In the genomic region with DNA sequence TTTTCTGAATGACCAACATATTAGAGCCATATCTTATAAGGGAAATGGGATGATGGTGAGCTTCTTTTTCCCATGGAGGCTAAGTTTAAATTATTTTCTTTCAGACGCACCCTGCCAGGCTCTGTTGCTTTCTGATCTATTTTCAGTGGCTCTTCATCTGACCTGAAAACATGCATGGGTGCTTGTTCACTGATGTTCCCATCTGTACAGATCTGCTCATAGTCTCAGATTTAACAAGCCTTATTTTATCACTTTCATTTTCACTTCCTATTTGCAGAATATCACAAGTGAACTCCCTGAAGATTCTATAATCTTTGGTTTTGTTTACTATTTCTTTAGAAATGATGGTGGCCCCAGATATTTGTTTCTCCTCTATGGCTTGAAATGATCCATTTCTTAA, we compare ENCODE assay signal across 9 cellular contexts. TPM values are rescaled to one million over a fixed set of nuclear protein-coding genes. Genes with fewer than 3 reads are reported as not detected.
DNase-seq lines count a peak whose midpoint lies in the region; ATAC-seq and TF ChIP-seq lines count a peak whose summit lies in the region.
"Had no signal": no experiment of that assay in that cellular context is flagged by ENCODE, and none has a peak within 500 bp of the region (broad histone marks: within the 10 kb centered on the region; RNA-seq: fewer than 3 reads in every experiment).

No MANE protein-coding gene starts in this region.

- peak; percentile 100 for ATAC-seq in GM18867 (IDR thresholded peaks at IDR 0.05; ENCODE audit: unreplicated experiment)
- peak; percentile 99 for ATAC-seq in GM21723 (IDR thresholded peaks at IDR 0.05; ENCODE audit: unreplicated experiment)
- no peak for ATAC-seq in IMR-90 (ENCODE audit: low read depth)

- peak overlapping the region; percentile 45; the same call in 1 of the 2 replicates for H3K4me2 ChIP-seq in IMR-90 (ENCODE audit: low read depth, low read length)

- no peak overlapping the region for H2AFZ ChIP-seq in IMR-90 (replicated peaks; ENCODE audit: low read length, poor library complexity)

- dilution Hi-C loops in IMR-90 (cut with HindIII; ENCODE audit: low sequenced_read_pairs, unreplicated experiment), result no loop called here

- H3K14ac ChIP-seq in IMR-90 (replicated peaks; ENCODE audit: low read depth, low read length), result no peak overlapping the region

- H3K4me3 ChIP-seq in IMR-90 (ENCODE audit: insufficient read depth, low read depth, low read length) (no peak overlapping the region), uterus (no peak overlapping the region)

- no peak overlapping the region for H3K56ac ChIP-seq in IMR-90 (ENCODE audit: extremely low read depth, insufficient read depth, low read length)

- DNase-seq in IMR-90, result no peak
- DNase-seq in medulla oblongata (ENCODE audit: extremely low spot score), result peak; percentile 10
- DNase-seq in DMS 273 (lab: John Stamatoyannopoulos, UW; ENCODE audit: unreplicated experiment), result no peak
- no peak for DNase-seq in uterus
- no peak for DNase-seq in KG1 (lab: John Stamatoyannopoulos, UW)
- DNase-seq in dedifferentiated amniotic fluid mesenchymal stem cell (ENCODE audit: extremely low spot score), result no peak

- H3K79me1 ChIP-seq in IMR-90 (ENCODE audit: low read depth in 1 of 2, low read length in 2 of 2), result no peaks in the 10 kb centered on the region

- no peaks in the 10 kb centered on the region for H3K27me3 ChIP-seq in IMR-90 (ENCODE audit: control insufficient read depth, insufficient read depth, low read length)
- H3K27me3 ChIP-seq in uterus, result no peaks in the 10 kb centered on the region

- H4K20me1 ChIP-seq in IMR-90 (ENCODE audit: insufficient read depth, low read length), result no peaks in the 10 kb centered on the region

- no peaks in the 10 kb centered on the region for H3K9me1 ChIP-seq in IMR-90 (ENCODE audit: insufficient read depth, low read length)

- POLR2A ChIA-PET in IMR-90 (lab: Charles Lee; ENCODE audit: unreplicated experiment), result no interaction called here

- H3K27ac ChIP-seq in IMR-90 (ENCODE audit: insufficient read depth, low read length) (no peak overlapping the region), uterus (no peak overlapping the region)
- H3K27ac ChIP-seq: VCaP had no signal

- CTCF ChIA-PET in IMR-90 (lab: Yijun Ruan, JAX), result no interaction called here

- H2AK5ac ChIP-seq in IMR-90 (ENCODE audit: low read depth, low read length), result no peak overlapping the region

- H3K18ac ChIP-seq in IMR-90 (ENCODE audit: low read depth, low read length), result no peak overlapping the region

- no peak for TF ChIP-seq CTCF in IMR-90 (conservative IDR thresholded peaks at IDR 0.05; ENCODE audit: low read depth, low read length)
- TF ChIP-seq CTCF in uterus (IDR thresholded peaks at IDR 0.05), result no peak

- H3K9me3 ChIP-seq in IMR-90 (ENCODE audit: control insufficient read depth, insufficient read depth, low read length), result no peaks in the 10 kb centered on the region
- H3K9me3 ChIP-seq in uterus, result no peaks in the 10 kb centered on the region

- no peak overlapping the region for H2BK15ac ChIP-seq in IMR-90 (ENCODE audit: low read depth, low read length)

- no peak overlapping the region for H4K8ac ChIP-seq in IMR-90 (ENCODE audit: low read depth in 2 of 2, low read length in 2 of 2)

- no peak overlapping the region for H2BK120ac ChIP-seq in IMR-90 (ENCODE audit: low read depth, low read length)

- H3K23ac ChIP-seq in IMR-90 (ENCODE audit: low read depth, low read length), result no peak overlapping the region

- no peak overlapping the region for H2BK5ac ChIP-seq in IMR-90 (ENCODE audit: low read depth, low read length, poor library complexity, severe bottlenecking)

- no peak overlapping the region for H2AK9ac ChIP-seq in IMR-90 (replicated peaks; ENCODE audit: low read depth, low read length, poor library complexity)

- H3K4ac ChIP-seq in IMR-90 (ENCODE audit: low read depth, low read length), result no peak overlapping the region

- in situ Hi-C loops in IMR-90 (cut with MboI; ENCODE audit: low sequenced_read_pairs), result no loop called here

- no peak for TF ChIP-seq RAD21 in IMR-90 (IDR thresholded peaks at IDR 0.05; ENCODE audit: low read length)

- no peak overlapping the region for H2BK20ac ChIP-seq in IMR-90 (ENCODE audit: low read depth, low read length)

- H3K9ac ChIP-seq in IMR-90 (ENCODE audit: low read depth, low read length), result no peak overlapping the region

- TF ChIP-seq POLR2A in IMR-90 (IDR thresholded peaks at IDR 0.05; ENCODE audit: low read depth, low read length), result no peak
- TF ChIP-seq POLR2A in uterus (IDR thresholded peaks at IDR 0.05), result no peak

- BruUV-seq in IMR-90 (replicated peaks; lab: Mats Ljungman, UMichigan), result no TSS peak

- no peak overlapping the region for H4K5ac ChIP-seq in IMR-90 (ENCODE audit: low read depth, low read length)

- H4K91ac ChIP-seq in IMR-90 (ENCODE audit: insufficient read depth, low read depth, low read length), result no peak overlapping the region

- WGBS in IMR-90 (ENCODE audit: extremely low coverage in 2 of 2, insufficient read length in 1 of 2), 2 experiments, result 100% methylated on average over 1 of the region's 1 CpG; no CpG with 5 or more reads in 1 of the 2 experiments

- H3K4me1 ChIP-seq in IMR-90 (ENCODE audit: control insufficient read depth, insufficient read depth, low read length) (no peaks in the 10 kb centered on the region), uterus (no peaks in the 10 kb centered on the region)

- intact Hi-C loops in IMR-90 (cut with micrococcal nuclease) (no loop called here), uterus (cut with DNase I; ENCODE audit: low total_unique reads) (no loop called here)

- H3K36me3 ChIP-seq in IMR-90 (ENCODE audit: control insufficient read depth, insufficient read depth, low read length) (no peaks in the 10 kb centered on the region), uterus (no peaks in the 10 kb centered on the region)

TF ChIP-seq in IMR-90, 13 proteins besides CTCF, POLR2A, EP300 and RAD21:
- TF ChIP-seq MAFK (IDR thresholded peaks at IDR 0.05; ENCODE audit: low read depth, low read length), result no peak
- no peak for TF ChIP-seq CEBPB (IDR thresholded peaks at IDR 0.05; ENCODE audit: low read depth, low read length)
- TF ChIP-seq RCOR1 (IDR thresholded peaks at IDR 0.05; ENCODE audit: insufficient replicate concordance, low read length), result no peak
- TF ChIP-seq, protein P1, sequence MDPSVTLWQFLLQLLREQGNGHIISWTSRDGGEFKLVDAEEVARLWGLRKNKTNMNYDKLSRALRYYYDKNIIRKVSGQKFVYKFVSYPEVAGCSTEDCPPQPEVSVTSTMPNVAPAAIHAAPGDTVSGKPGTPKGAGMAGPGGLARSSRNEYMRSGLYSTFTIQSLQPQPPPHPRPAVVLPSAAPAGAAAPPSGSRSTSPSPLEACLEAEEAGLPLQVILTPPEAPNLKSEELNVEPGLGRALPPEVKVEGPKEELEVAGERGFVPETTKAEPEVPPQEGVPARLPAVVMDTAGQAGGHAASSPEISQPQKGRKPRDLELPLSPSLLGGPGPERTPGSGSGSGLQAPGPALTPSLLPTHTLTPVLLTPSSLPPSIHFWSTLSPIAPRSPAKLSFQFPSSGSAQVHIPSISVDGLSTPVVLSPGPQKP (IDR thresholded peaks at IDR 0.05; ENCODE audit: borderline replicate concordance, low read depth, low read length), result no peak
- TF ChIP-seq, protein P2, sequence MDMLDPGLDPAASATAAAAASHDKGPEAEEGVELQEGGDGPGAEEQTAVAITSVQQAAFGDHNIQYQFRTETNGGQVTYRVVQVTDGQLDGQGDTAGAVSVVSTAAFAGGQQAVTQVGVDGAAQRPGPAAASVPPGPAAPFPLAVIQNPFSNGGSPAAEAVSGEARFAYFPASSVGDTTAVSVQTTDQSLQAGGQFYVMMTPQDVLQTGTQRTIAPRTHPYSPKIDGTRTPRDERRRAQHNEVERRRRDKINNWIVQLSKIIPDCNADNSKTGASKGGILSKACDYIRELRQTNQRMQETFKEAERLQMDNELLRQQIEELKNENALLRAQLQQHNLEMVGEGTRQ (IDR thresholded peaks at IDR 0.05; ENCODE audit: low read depth, low read length), result no peak
- TF ChIP-seq FOS (IDR thresholded peaks at IDR 0.05; ENCODE audit: low read depth, low read length), result no peak
- TF ChIP-seq SMC3 (IDR thresholded peaks at IDR 0.05; ENCODE audit: low read depth, low read length), result no peak
- no peak for TF ChIP-seq CHD1 (IDR thresholded peaks at IDR 0.05; ENCODE audit: low read depth, low read length)
- TF ChIP-seq NFE2L2 (IDR thresholded peaks at IDR 0.05; ENCODE audit: low read depth, low read length), result no peak
- TF ChIP-seq MXI1 (IDR thresholded peaks at IDR 0.05; ENCODE audit: borderline replicate concordance, low read depth, low read length), result no peak
- TF ChIP-seq BHLHE40 (IDR thresholded peaks at IDR 0.05; ENCODE audit: low read depth, low read length), result no peak
- TF ChIP-seq RFX5 (IDR thresholded peaks at IDR 0.05; ENCODE audit: low read depth, low read length), result no peak
- no peak for TF ChIP-seq MAZ (IDR thresholded peaks at IDR 0.05; ENCODE audit: borderline replicate concordance, low read depth, low read length)

RNA-seq across cellular contexts. Expression of a gene that starts 31.1 kb away (rescaled TPM):
- 34.6 and 45.5 TPM in 2 replicates for total RNA-seq in IMR-90 (2012; rRNA removed)
- polyA plus RNA-seq in IMR-90 (2012; rRNA removed), result 21.4 and 26.8 TPM in 2 replicates
- 5.3 TPM in 2 replicates for polyA plus RNA-seq in IMR-90 (2012; cell fraction: cytosol; rRNA removed)
- polyA plus RNA-seq in IMR-90 (2012; cell fraction: nucleus; rRNA removed; ENCODE audit: low replicate concordance), result 1.3 and 8.4 TPM in 2 replicates
- 10 to 100 TPM; 30.5 to 77.0 (median 45.2) TPM for total RNA-seq in uterus
